23 cellular contexts compared by ENCODE assay signal in the genomic region with DNA sequence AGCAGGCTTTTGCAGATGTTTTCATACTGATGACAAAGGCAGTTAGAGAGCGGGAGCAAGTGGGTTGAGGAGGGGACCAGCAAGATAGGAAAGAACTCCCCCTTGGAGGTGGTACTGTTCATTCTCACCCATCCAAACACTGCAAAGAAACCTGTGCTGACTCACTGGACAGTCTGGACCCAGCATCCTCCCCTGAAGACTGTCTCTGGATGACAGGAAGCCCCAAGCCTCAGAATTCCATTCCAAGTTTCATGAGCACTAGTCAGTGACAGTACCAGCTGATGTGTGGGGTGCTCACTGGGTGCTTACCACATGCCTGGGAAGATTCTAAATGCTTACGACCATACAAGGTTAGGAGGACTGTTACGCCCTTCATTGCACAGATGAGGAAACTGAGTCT.
DNase-seq lines count a peak whose midpoint lies in the region; TF ChIP-seq lines count a peak whose summit lies in the region.
"Had no signal": no experiment of that assay in that cellular context is flagged by ENCODE, and none has a peak within 500 bp of the region (broad histone marks: within the 10 kb centered on the region; RNA-seq: fewer than 3 reads in every experiment).

No MANE protein-coding gene starts in this region.

- H3K79me1 ChIP-seq in mesendoderm (ENCODE audit: low read length) (no peaks in the 10 kb centered on the region), trophoblast cell (ENCODE audit: low read length) (peaks cover 5% of the 10 kb centered on the region)

- no peak overlapping the region for H2AFZ ChIP-seq in trophoblast cell (ENCODE audit: insufficient read depth, low read length, poor library complexity)

- H3K27me3 Mint-ChIP-seq in chondrocyte (ENCODE audit: low read depth) = no peaks in the 10 kb centered on the region
- H3K27me3 Mint-ChIP-seq in activated naive CD4-positive, alpha-beta T cell treated with anti-CD3 and anti-CD28 coated beads for 36 hours (ENCODE audit: low read depth) = no peaks in the 10 kb centered on the region

- peak overlapping the region; percentile 25 for H3K56ac ChIP-seq in mesendoderm (ENCODE audit: low read length)

- CTCF ChIA-PET in activated naive CD4-positive, alpha-beta T cell treated with anti-CD3 and anti-CD28 coated beads for 36 hours (lab: Charles Lee) = no interaction called here

- no peak overlapping the region for H4K91ac ChIP-seq in trophoblast cell (ENCODE audit: low read depth, low read length)

- H3K14ac ChIP-seq in trophoblast cell (ENCODE audit: low read length) = no peak overlapping the region

- H3K9ac ChIP-seq in mesendoderm (ENCODE audit: low read length) (no peak overlapping the region), trophoblast cell (ENCODE audit: low read length) (no peak overlapping the region)
- H3K9ac ChIP-seq: BLaER1 treated with 17β-estradiol and CSF1 and Interleukin-3, amounts not matched to agents 10 nM and 100 nM had no signal

- H3K4ac ChIP-seq in mesendoderm (ENCODE audit: low read depth, low read length) (no peak overlapping the region), trophoblast cell (ENCODE audit: low read depth, low read length) (no peak overlapping the region)

- H3K36me3 Mint-ChIP-seq in chondrocyte (ENCODE audit: low read depth) = no peaks in the 10 kb centered on the region
- H3K36me3 Mint-ChIP-seq in activated naive CD4-positive, alpha-beta T cell treated with anti-CD3 and anti-CD28 coated beads for 36 hours (ENCODE audit: low read depth) = no peaks in the 10 kb centered on the region
- H3K36me3 Mint-ChIP-seq: CD14-positive monocyte; CD8-positive, alpha-beta memory T cell had no signal

- H2BK5ac ChIP-seq in mesendoderm (ENCODE audit: low read length) (no peak overlapping the region), trophoblast cell (ENCODE audit: low read depth, low read length, poor library complexity) (no peak overlapping the region)

- H2BK120ac ChIP-seq in mesendoderm (ENCODE audit: low read depth, low read length) (no peak overlapping the region), trophoblast cell (ENCODE audit: insufficient read depth, low read length, poor library complexity) (no peak overlapping the region)

- no peaks in the 10 kb centered on the region for H3K36me3 ChIP-seq in mesendoderm (ENCODE audit: control insufficient read depth, insufficient read depth, low read length)
- no peaks in the 10 kb centered on the region for H3K36me3 ChIP-seq in trophoblast cell (ENCODE audit: control insufficient read depth in 1 of 2, insufficient read depth in 2 of 2, low read length in 2 of 2)
- H3K36me3 ChIP-seq: BE2C; BLaER1 treated with 17β-estradiol and CSF1 and Interleukin-3, amounts not matched to agents 10 nM and 100 nM; HAP-1 had no signal

- H3K4me3 ChIP-seq in mesendoderm (ENCODE audit: low read length) (no peak overlapping the region), trophoblast cell (ENCODE audit: low read depth, low read length) (no peak overlapping the region)
- H3K4me3 ChIP-seq: A549; BLaER1 treated with 17β-estradiol and CSF1 and Interleukin-3, amounts not matched to agents 10 nM and 100 nM; HAP-1 had no signal

- no peaks in the 10 kb centered on the region for H3K9me3 ChIP-seq in trophoblast cell (ENCODE audit: insufficient read depth, low read depth, low read length)
- H3K9me3 ChIP-seq: A549; BE2C; BLaER1 treated with 17β-estradiol and CSF1 and Interleukin-3, amounts not matched to agents 10 nM and 100 nM; HAP-1 had no signal

- H3K18ac ChIP-seq in mesendoderm (ENCODE audit: low read length) (no peak overlapping the region), trophoblast cell (ENCODE audit: low read length) (no peak overlapping the region)

- DNase-seq in EH (ENCODE audit: low read depth) = peak; percentile 6
- DNase-seq in chondrocyte (ENCODE audit: low spot score) = no peak
- no peak for DNase-seq in mesendoderm
- DNase-seq in trophoblast cell = peak; percentile 49 to 75
- DNase-seq in iPS-NIHi7 (ENCODE audit: extremely low spot score) = no peak
- no peak for DNase-seq in NCI-H2171 (lab: John Stamatoyannopoulos, UW)
- no peak for DNase-seq in A172 (ENCODE audit: low spot score)
- no peak for DNase-seq in activated naive CD4-positive, alpha-beta T cell treated with anti-CD3 and anti-CD28 coated beads for 36 hours
- DNase-seq: ACHN; AML-193; BE2C; CD4-positive, alpha-beta T cell; CD8-positive, alpha-beta memory T cell; DMS 273 treated with DMSO at 0.1 percent for 48 hours; DMS79; GF-D8; GOT3; HFFc6 had no signal

- H3K9me3 Mint-ChIP-seq in chondrocyte (ENCODE audit: low read depth) = no peaks in the 10 kb centered on the region
- no peaks in the 10 kb centered on the region for H3K9me3 Mint-ChIP-seq in activated naive CD4-positive, alpha-beta T cell treated with anti-CD3 and anti-CD28 coated beads for 36 hours
- H3K9me3 Mint-ChIP-seq: CD14-positive monocyte; CD4-positive, alpha-beta T cell; CD8-positive, alpha-beta memory T cell; HFFc6 had no signal

- H3K4me1 Mint-ChIP-seq in chondrocyte (ENCODE audit: low read depth) = peaks cover 31% of the 10 kb centered on the region
- H3K4me1 Mint-ChIP-seq in activated naive CD4-positive, alpha-beta T cell treated with anti-CD3 and anti-CD28 coated beads for 36 hours (ENCODE audit: low read depth) = no peaks in the 10 kb centered on the region
- H3K4me1 Mint-ChIP-seq: CD8-positive, alpha-beta memory T cell had no signal

- no peak overlapping the region for H3K23ac ChIP-seq in mesendoderm (ENCODE audit: low read length)
- no peak overlapping the region for H3K23ac ChIP-seq in trophoblast cell (ENCODE audit: low read length)

- H3K4me2 ChIP-seq in mesendoderm (ENCODE audit: low read length) = no peak overlapping the region
- H3K4me2 ChIP-seq in trophoblast cell (ENCODE audit: low read length) = no peak overlapping the region
- H3K4me2 ChIP-seq: A549; BLaER1 treated with 17β-estradiol and CSF1 and Interleukin-3, amounts not matched to agents 10 nM and 100 nM had no signal

- H3K4me1 ChIP-seq in mesendoderm (ENCODE audit: control insufficient read depth, low read depth, low read length) (peaks cover 2% of the 10 kb centered on the region), trophoblast cell (ENCODE audit: control insufficient read depth in 1 of 2, insufficient read depth in 2 of 2, low read length in 2 of 2) (peaks cover 24 to 26% of the 10 kb centered on the region in 2 experiments)
- H3K4me1 ChIP-seq: A549, BE2C, HAP-1 had no signal

- no peak overlapping the region for H2AK5ac ChIP-seq in mesendoderm (ENCODE audit: low read length)
- no peak overlapping the region for H2AK5ac ChIP-seq in trophoblast cell (ENCODE audit: low read length)

- no peaks in the 10 kb centered on the region for H3K27me3 ChIP-seq in mesendoderm (ENCODE audit: insufficient read depth, low read length, poor library complexity)
- H3K27me3 ChIP-seq in trophoblast cell (ENCODE audit: insufficient read depth, low read length) = no peaks in the 10 kb centered on the region
- H3K27me3 ChIP-seq: BE2C; BLaER1 treated with 17β-estradiol and CSF1 and Interleukin-3, amounts not matched to agents 10 nM and 100 nM had no signal

- no CpG with 5 or more reads among the region's 3 CpGs for WGBS in mesendoderm (ENCODE audit: extremely low coverage, insufficient coverage, low lambda C conversion rate)
- WGBS in trophoblast cell (ENCODE audit: extremely low coverage, insufficient coverage, insufficient read length) = no CpG with 5 or more reads among the region's 3 CpGs

- H2BK12ac ChIP-seq in trophoblast cell (ENCODE audit: low read length) = peak overlapping the region; percentile 7

- TF ChIP-seq CTCF in chondrocyte (IDR thresholded peaks at IDR 0.05) = no peak

- no peak overlapping the region for H4K5ac ChIP-seq in mesendoderm (ENCODE audit: low read length)

- H4K8ac ChIP-seq in mesendoderm (ENCODE audit: low read depth, low read length) (no peak overlapping the region), trophoblast cell (ENCODE audit: low read depth, low read length) (no peak overlapping the region)

- no peak overlapping the region for H2BK15ac ChIP-seq in mesendoderm (replicated peaks; ENCODE audit: low read depth)

- H3K79me2 ChIP-seq in mesendoderm (ENCODE audit: control insufficient read depth, insufficient read depth, low read length) (no peaks in the 10 kb centered on the region), trophoblast cell (ENCODE audit: control insufficient read depth, insufficient read depth, low read length, poor library complexity) (peaks cover 2% of the 10 kb centered on the region)

- intact Hi-C loops in activated naive CD4-positive, alpha-beta T cell treated with anti-CD3 and anti-CD28 coated beads for 36 hours (cut with micrococcal nuclease) = no loop called here

- no peak overlapping the region for H4K12ac ChIP-seq in trophoblast cell (ENCODE audit: low read depth, low read length)

- H3K27ac Mint-ChIP-seq in chondrocyte (ENCODE audit: unreplicated experiment) = peak overlapping the region; percentile 12
- H3K27ac Mint-ChIP-seq in activated naive CD4-positive, alpha-beta T cell treated with anti-CD3 and anti-CD28 coated beads for 36 hours = no peak overlapping the region
- H3K27ac Mint-ChIP-seq: CD4-positive, alpha-beta T cell; HFFc6 had no signal

- no peak overlapping the region for H3K4me3 Mint-ChIP-seq in chondrocyte (ENCODE audit: unreplicated experiment)
- H3K4me3 Mint-ChIP-seq in activated naive CD4-positive, alpha-beta T cell treated with anti-CD3 and anti-CD28 coated beads for 36 hours = no peak overlapping the region
- H3K4me3 Mint-ChIP-seq: CD14-positive monocyte; CD4-positive, alpha-beta T cell; CD8-positive, alpha-beta memory T cell; HFFc6 had no signal

- H3K27ac ChIP-seq in mesendoderm (ENCODE audit: low read depth, low read length) (no peak overlapping the region), trophoblast cell (ENCODE audit: low read depth, low read length) (no peak overlapping the region)
- H3K27ac ChIP-seq: 22Rv1; A549; BLaER1 treated with 17β-estradiol and CSF1 and Interleukin-3, amounts not matched to agents 10 nM and 100 nM had no signal

Comparison
In these comparisons a context has a peak if more than half of its experiments do, and no peak if none do; other contexts are left out.
1. DNase-seq: peak in EH (single experiment) and trophoblast cell (2 of 2); none in chondrocyte (single experiment), mesendoderm (single experiment), iPS-NIHi7 (single experiment), NCI-H2171 (single experiment), A172 (single experiment) and activated naive CD4-positive, alpha-beta T cell treated with anti-CD3 and anti-CD28 coated beads for 36 hours (single experiment).